Comparison of ENCODE assay signal across 11 cellular contexts in the genomic region with DNA sequence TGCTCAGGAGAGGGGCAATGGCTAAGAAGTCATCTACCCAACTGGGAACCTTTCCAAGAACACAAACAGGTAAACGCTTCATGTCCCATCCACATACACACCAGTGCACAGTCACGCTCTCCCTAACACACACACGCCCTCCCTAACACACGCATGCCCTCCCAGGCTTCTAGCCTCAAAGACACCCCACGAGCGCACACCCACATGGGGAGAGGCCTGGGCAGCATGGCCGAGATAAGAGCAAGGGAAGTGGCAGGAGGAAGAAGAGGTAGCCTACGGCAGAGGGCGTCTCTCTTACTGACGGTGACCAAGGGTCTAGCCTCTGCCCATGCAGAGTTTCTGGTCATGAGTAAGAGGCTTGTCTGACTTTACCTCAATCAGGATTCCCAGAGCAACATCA. TPM values are rescaled to one million over a fixed set of nuclear protein-coding genes. Genes with fewer than 3 reads are reported as not detected.
DNase-seq lines count a peak whose midpoint lies in the region; ATAC-seq and TF ChIP-seq lines count a peak whose summit lies in the region.
"Had no signal": no experiment of that assay in that cellular context is flagged by ENCODE, and none has a peak within 500 bp of the region (broad histone marks: within the 10 kb centered on the region; RNA-seq: fewer than 3 reads in every experiment).

No MANE protein-coding gene starts in this region.

- H3K9me3 ChIP-seq in breast epithelium (no peaks in the 10 kb centered on the region), right lobe of liver (no peaks in the 10 kb centered on the region), tibial artery (no peaks in the 10 kb centered on the region)
- H3K9me3 ChIP-seq: Peyer's patch had no signal

- TF ChIP-seq POLR2A in breast epithelium (IDR thresholded peaks at IDR 0.05) (no peak), right lobe of liver (IDR thresholded peaks at IDR 0.05) (no peak)

- no TSS peak for BruUV-seq in MCF 10A (replicated peaks; lab: Mats Ljungman, UMichigan)

- ATAC-seq in right lobe of liver (no peak), HG03039 (IDR thresholded peaks at IDR 0.05; ENCODE audit: unreplicated experiment) (no peak)

- H3K4me1 Mint-ChIP-seq in MCF 10A (ENCODE audit: insufficient read depth, unreplicated experiment): peaks cover 21% of the 10 kb centered on the region
- H3K4me1 Mint-ChIP-seq in activated T-helper 1 cell treated with anti-CD3 and anti-CD28 coated beads, Interleukin-12 subunit alpha, Interleukin-12 subunit beta, Interleukin-2, Interleukin-4 antibody, amounts not matched to agents 30 ng/mL and 10 ng/mL and 1 ng/mL, durations not matched to agents 14 hours and 24 hours and 36 hours (ENCODE audit: low read depth): peaks cover 38% of the 10 kb centered on the region

- H3K4me3 ChIP-seq in breast epithelium: peak overlapping the region in 1 of 3 donors; percentile 26
- H3K4me3 ChIP-seq in right lobe of liver: no peak overlapping the region
- H3K4me3 ChIP-seq in tibial artery: no peak overlapping the region
- H3K4me3 ChIP-seq: Peyer's patch had no signal

- no peak overlapping the region for H3K27ac Mint-ChIP-seq in MCF 10A (ENCODE audit: low read depth, unreplicated experiment)
- peak overlapping the region; percentile 62 for H3K27ac Mint-ChIP-seq in activated T-helper 1 cell treated with anti-CD3 and anti-CD28 coated beads, Interleukin-12 subunit alpha, Interleukin-12 subunit beta, Interleukin-2, Interleukin-4 antibody, amounts not matched to agents 30 ng/mL and 10 ng/mL and 1 ng/mL, durations not matched to agents 14 hours and 24 hours and 36 hours

- H3K27me3 ChIP-seq in breast epithelium (no peaks in the 10 kb centered on the region), right lobe of liver (no peaks in the 10 kb centered on the region), tibial artery (no peaks in the 10 kb centered on the region)
- H3K27me3 ChIP-seq: Peyer's patch had no signal

- H3K27ac ChIP-seq in breast epithelium (peak overlapping the region; percentile 94 to 98), right lobe of liver (peak overlapping the region; percentile 35 to 84 (median 60)), tibial artery (peak overlapping the region; percentile 37 to 93)

- H3K4me3 Mint-ChIP-seq in MCF 10A (ENCODE audit: unreplicated experiment): no peak overlapping the region
- peak overlapping the region; percentile 52 for H3K4me3 Mint-ChIP-seq in activated T-helper 1 cell treated with anti-CD3 and anti-CD28 coated beads, Interleukin-12 subunit alpha, Interleukin-12 subunit beta, Interleukin-2, Interleukin-4 antibody, amounts not matched to agents 30 ng/mL and 10 ng/mL and 1 ng/mL, durations not matched to agents 14 hours and 24 hours and 36 hours

- no peaks in the 10 kb centered on the region for H3K27me3 Mint-ChIP-seq in MCF 10A (ENCODE audit: insufficient read depth, unreplicated experiment)
- H3K27me3 Mint-ChIP-seq in activated T-helper 1 cell treated with anti-CD3 and anti-CD28 coated beads, Interleukin-12 subunit alpha, Interleukin-12 subunit beta, Interleukin-2, Interleukin-4 antibody, amounts not matched to agents 30 ng/mL and 10 ng/mL and 1 ng/mL, durations not matched to agents 14 hours and 24 hours and 36 hours (ENCODE audit: insufficient read depth): no peaks in the 10 kb centered on the region

- H3K9me3 Mint-ChIP-seq in MCF 10A (ENCODE audit: unreplicated experiment): peaks cover 2% of the 10 kb centered on the region
- peaks cover 7% of the 10 kb centered on the region for H3K9me3 Mint-ChIP-seq in activated T-helper 1 cell treated with anti-CD3 and anti-CD28 coated beads, Interleukin-12 subunit alpha, Interleukin-12 subunit beta, Interleukin-2, Interleukin-4 antibody, amounts not matched to agents 30 ng/mL and 10 ng/mL and 1 ng/mL, durations not matched to agents 14 hours and 24 hours and 36 hours

- peaks cover 32% of the 10 kb centered on the region for H3K36me3 Mint-ChIP-seq in MCF 10A (ENCODE audit: insufficient read depth, unreplicated experiment)
- H3K36me3 Mint-ChIP-seq in activated T-helper 1 cell treated with anti-CD3 and anti-CD28 coated beads, Interleukin-12 subunit alpha, Interleukin-12 subunit beta, Interleukin-2, Interleukin-4 antibody, amounts not matched to agents 30 ng/mL and 10 ng/mL and 1 ng/mL, durations not matched to agents 14 hours and 24 hours and 36 hours (ENCODE audit: low read depth): peaks cover 50% of the 10 kb centered on the region

- intact Hi-C loops in breast epithelium (cut with DNase I; ENCODE audit: low total_unique reads): no loop called here
- intact Hi-C loops in MCF 10A (cut with micrococcal nuclease): no loop called here
- intact Hi-C loops in activated T-helper 1 cell treated with anti-CD3 and anti-CD28 coated beads, Interleukin-12 subunit alpha, Interleukin-12 subunit beta, Interleukin-2, Interleukin-4 antibody, amounts not matched to agents 30 ng/mL and 10 ng/mL and 1 ng/mL, durations not matched to agents 14 hours and 24 hours and 36 hours (cut with micrococcal nuclease): no loop called here
- intact Hi-C loops in right lobe of liver (cut with DNase I): no loop called here
- intact Hi-C loops in tibial artery (cut with DNase I; ENCODE audit: low total_unique reads): loop anchor here (10.0 kb wide), 1 partner anchor 173 kb away; no protein-coding TSS in a partner anchor

- DNase-seq in breast epithelium (ENCODE audit: low spot score in 2 of 2): no peak
- DNase-seq in MCF 10A (ENCODE audit: unreplicated experiment): no peak
- DNase-seq in activated T-helper 1 cell treated with anti-CD3 and anti-CD28 coated beads, Interleukin-12 subunit alpha, Interleukin-12 subunit beta, Interleukin-2, Interleukin-4 antibody, amounts not matched to agents 30 ng/mL and 10 ng/mL and 1 ng/mL, durations not matched to agents 14 hours and 24 hours and 36 hours (ENCODE audit: low spot score): no peak
- no peak for DNase-seq in right lobe of liver
- peak in 1 of 2 donors; percentile 46 for DNase-seq in tibial artery
- no peak for DNase-seq in NCI-H128 (lab: John Stamatoyannopoulos, UW; ENCODE audit: unreplicated experiment)
- no peak for DNase-seq in NCI-H2227 (lab: John Stamatoyannopoulos, UW; ENCODE audit: unreplicated experiment)
- DNase-seq: Kasumi-1, NCI-H2171 treated with DMSO at 0.1 percent for 48 hours, Peyer's patch had no signal

- POLR2A ChIA-PET in MCF 10A (lab: Yijun Ruan, JAX): no interaction called here

- peaks cover 0 to 15% of the 10 kb centered on the region in 2 donors for H3K4me1 ChIP-seq in breast epithelium
- peaks cover 0 to 32% (median 9%) of the 10 kb centered on the region in 4 donors for H3K4me1 ChIP-seq in right lobe of liver
- H3K4me1 ChIP-seq in tibial artery: peaks cover 7 to 40% (median 35%) of the 10 kb centered on the region in 4 donors

- CTCF ChIA-PET in MCF 10A (lab: Yijun Ruan, JAX): interaction anchor here (0.9 kb wide), 1 partner anchor 16 kb away, joined by 4 read pairs; no protein-coding TSS in a partner anchor

- no peak for TF ChIP-seq CTCF in breast epithelium (IDR thresholded peaks at IDR 0.05)
- TF ChIP-seq CTCF in MCF 10A (IDR thresholded peaks at IDR 0.05; ENCODE audit: unreplicated experiment): no peak
- no peak for TF ChIP-seq CTCF in right lobe of liver (IDR thresholded peaks at IDR 0.05)
- TF ChIP-seq CTCF in tibial artery (IDR thresholded peaks at IDR 0.05): no peak

- H3K36me3 ChIP-seq in breast epithelium (peaks cover 11% of the 10 kb centered on the region), right lobe of liver (peaks cover 0 to 40% (median 1%) of the 10 kb centered on the region in 4 donors), tibial artery (peaks cover 19 to 54% (median 34%) of the 10 kb centered on the region in 3 donors)

- WGBS in right lobe of liver (ENCODE audit: insufficient coverage, low coverage, low lambda C conversion rate, missing lambda C conversion rate): 62% methylated on average over 5 of the region's 10 CpGs

RNA-seq across cellular contexts. Expression of a gene that starts 3.1 kb away (rescaled TPM):
- 10 to 100 TPM; 36.8 to 41.6 (median 41.6) TPM for total RNA-seq in breast epithelium
- 66.0 and 71.0 TPM in 2 replicates for total RNA-seq in MCF 10A (2022)
- 58.8 and 58.9 TPM in 2 replicates for total RNA-seq in activated T-helper 1 cell treated with anti-CD3 and anti-CD28 coated beads, Interleukin-12 subunit alpha, Interleukin-12 subunit beta, Interleukin-2, Interleukin-4 antibody, amounts not matched to agents 30 ng/mL and 10 ng/mL and 1 ng/mL, durations not matched to agents 14 hours and 24 hours and 36 hours
- total RNA-seq in right lobe of liver: 10 to 100 TPM; 11.5 to 17.1 (median 15.0) TPM

RNA-seq across cellular contexts. Expression of a gene that starts 19.5 kb away (rescaled TPM):
- total RNA-seq in breast epithelium (10 to 100 TPM; 23.1 to 55.7 (median 52.8) TPM), MCF 10A (2022) (not detected in 2 replicates), right lobe of liver (10 to 100 TPM; 31.2 to 58.9 (median 37.4) TPM)
- total RNA-seq in activated T-helper 1 cell treated with anti-CD3 and anti-CD28 coated beads, Interleukin-12 subunit alpha, Interleukin-12 subunit beta, Interleukin-2, Interleukin-4 antibody, amounts not matched to agents 30 ng/mL and 10 ng/mL and 1 ng/mL, durations not matched to agents 14 hours and 24 hours and 36 hours: 2.9 and 4.5 TPM in 2 replicates

RNA-seq across cellular contexts. Expression of a gene that starts 44.0 kb away (rescaled TPM):
- 10 to 100 TPM; 21.4 to 26.5 (median 23.1) TPM for total RNA-seq in breast epithelium
- total RNA-seq in MCF 10A (2022): 6.7 and 7.3 TPM in 2 replicates
- total RNA-seq in activated T-helper 1 cell treated with anti-CD3 and anti-CD28 coated beads, Interleukin-12 subunit alpha, Interleukin-12 subunit beta, Interleukin-2, Interleukin-4 antibody, amounts not matched to agents 30 ng/mL and 10 ng/mL and 1 ng/mL, durations not matched to agents 14 hours and 24 hours and 36 hours: 34.6 and 35.4 TPM in 2 replicates
- 10 to 100 TPM in 1 of 6 experiments, 1 to 10 TPM in 5; 6.0 to 11.5 (median 8.6) TPM for total RNA-seq in right lobe of liver
